17 cellular contexts compared by ENCODE assay signal in genomic region chr22:46694423-46695170, GRCh38.
"Had no signal": no experiment of that assay in that cellular context is flagged by ENCODE, and none has a peak within 500 bp of the region (broad histone marks: within the 10 kb centered on the region; RNA-seq: fewer than 3 reads in every experiment).

No MANE protein-coding gene starts in this region.

- DNase-seq: activated CD4-positive, alpha-beta T cell treated with anti-CD3 and anti-CD28 coated beads, Interleukin-2, amount 50 U/mL, for 4 hours; activated CD4-positive, CD25-positive, alpha-beta regulatory T cell treated with anti-CD3 and anti-CD28 coated beads, Interleukin-2, amount 50 U/mL, for 72 hours; activated gamma-delta T cell; activated T-cell treated with anti-CD3 and anti-CD28 coated beads, Interleukin-2, amount 50 U/mL, for 48 hours; body of pancreas; cerebellar nuclear complex; foreskin keratinocyte; head of caudate nucleus; left colon; naive thymus-derived CD4-positive, alpha-beta T cell; right lobe of liver; spleen; stimulated activated CD4-positive, alpha-beta T cell treated with anti-CD3 and anti-CD28 coated beads, Interleukin-1b, Interleukin-23, amount 100 ng/mL, for 48 hours; stimulated activated naive CD4-positive, alpha-beta T cell; upper lobe of right lung had no signal

- H3K27me3 Mint-ChIP-seq: naive thymus-derived CD4-positive, alpha-beta T cell had no signal

- H3K4me3 Mint-ChIP-seq: naive thymus-derived CD4-positive, alpha-beta T cell had no signal

- ATAC-seq: body of pancreas; foreskin keratinocyte; naive thymus-derived CD4-positive, alpha-beta T cell had no signal

- H3K27ac ChIP-seq: body of pancreas, foreskin keratinocyte, psoas muscle, right lobe of liver, spleen, suprapubic skin, upper lobe of right lung had no signal

- H3K4me1 ChIP-seq: body of pancreas, foreskin keratinocyte, psoas muscle, right lobe of liver, spleen, upper lobe of right lung had no signal

- H3K27me3 ChIP-seq: body of pancreas, foreskin keratinocyte, right lobe of liver, spleen, suprapubic skin, upper lobe of right lung had no signal

- H3K4me3 ChIP-seq: body of pancreas, psoas muscle, right lobe of liver, spleen, suprapubic skin, upper lobe of right lung had no signal

- H3K9me3 ChIP-seq: body of pancreas, psoas muscle, right lobe of liver, spleen, suprapubic skin, upper lobe of right lung had no signal
